ENCODE assay signal across 1 cellular context in the genomic region with DNA sequence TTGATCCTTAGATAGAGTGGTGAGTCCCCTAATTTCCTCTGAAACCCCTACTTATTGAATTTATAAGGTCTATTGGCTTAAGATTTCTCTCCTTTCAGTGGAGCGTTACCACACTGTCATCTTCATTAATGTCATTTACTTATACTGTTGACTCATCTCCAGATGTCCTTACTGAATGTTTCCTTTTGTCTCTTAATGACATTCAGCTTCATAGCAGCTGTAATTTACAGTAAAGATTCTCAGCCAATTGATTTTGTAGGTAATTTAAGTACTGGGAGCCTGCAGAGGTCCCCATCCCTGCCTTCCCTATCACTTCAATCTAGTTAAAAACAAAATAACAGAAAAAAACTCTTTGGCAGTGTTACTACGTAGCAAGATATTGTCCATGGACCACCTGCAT.
TF ChIP-seq lines count a peak whose summit lies in the region.

No MANE protein-coding gene starts in this region.

TF ChIP-seq in SK-N-SH treated with all-trans-retinoic acid at 6 μM for 48 hours, 23 proteins besides CTCF, POLR2A, EP300 and RAD21 (continued from another document):
- TF ChIP-seq, protein P1, sequence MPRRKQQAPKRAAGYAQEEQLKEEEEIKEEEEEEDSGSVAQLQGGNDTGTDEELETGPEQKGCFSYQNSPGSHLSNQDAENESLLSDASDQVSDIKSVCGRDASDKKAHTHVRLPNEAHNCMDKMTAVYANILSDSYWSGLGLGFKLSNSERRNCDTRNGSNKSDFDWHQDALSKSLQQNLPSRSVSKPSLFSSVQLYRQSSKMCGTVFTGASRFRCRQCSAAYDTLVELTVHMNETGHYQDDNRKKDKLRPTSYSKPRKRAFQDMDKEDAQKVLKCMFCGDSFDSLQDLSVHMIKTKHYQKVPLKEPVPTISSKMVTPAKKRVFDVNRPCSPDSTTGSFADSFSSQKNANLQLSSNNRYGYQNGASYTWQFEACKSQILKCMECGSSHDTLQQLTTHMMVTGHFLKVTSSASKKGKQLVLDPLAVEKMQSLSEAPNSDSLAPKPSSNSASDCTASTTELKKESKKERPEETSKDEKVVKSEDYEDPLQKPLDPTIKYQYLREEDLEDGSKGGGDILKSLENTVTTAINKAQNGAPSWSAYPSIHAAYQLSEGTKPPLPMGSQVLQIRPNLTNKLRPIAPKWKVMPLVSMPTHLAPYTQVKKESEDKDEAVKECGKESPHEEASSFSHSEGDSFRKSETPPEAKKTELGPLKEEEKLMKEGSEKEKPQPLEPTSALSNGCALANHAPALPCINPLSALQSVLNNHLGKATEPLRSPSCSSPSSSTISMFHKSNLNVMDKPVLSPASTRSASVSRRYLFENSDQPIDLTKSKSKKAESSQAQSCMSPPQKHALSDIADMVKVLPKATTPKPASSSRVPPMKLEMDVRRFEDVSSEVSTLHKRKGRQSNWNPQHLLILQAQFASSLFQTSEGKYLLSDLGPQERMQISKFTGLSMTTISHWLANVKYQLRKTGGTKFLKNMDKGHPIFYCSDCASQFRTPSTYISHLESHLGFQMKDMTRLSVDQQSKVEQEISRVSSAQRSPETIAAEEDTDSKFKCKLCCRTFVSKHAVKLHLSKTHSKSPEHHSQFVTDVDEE (CRISPR knock-in tag; IDR thresholded peaks at IDR 0.05) = peak; percentile 63; the same call in 1 of the 2 replicates
- TF ChIP-seq ARNTL (CRISPR knock-in tag; IDR thresholded peaks at IDR 0.05; ENCODE audit: borderline replicate concordance, low read depth) = no peak
